ENCODE assay signal across 29 cellular contexts in genomic region chr1:213899413-213899812, GRCh38.
"Had no signal": no experiment of that assay in that cellular context is flagged by ENCODE, and none has a peak within 500 bp of the region (broad histone marks: within the 10 kb centered on the region; RNA-seq: fewer than 3 reads in every experiment).

No MANE protein-coding gene starts in this region.

- H3K4me1 Mint-ChIP-seq: activated CD4-positive, alpha-beta T cell treated with anti-CD3 and anti-CD28 coated beads for 36 hours; activated CD8-positive, alpha-beta memory T cell treated with anti-CD3 and anti-CD28 coated beads, Interleukin-2, amount 10 ng/mL, durations not matched to agents 7 days and 5 days; activated naive CD8-positive, alpha-beta T cell treated with anti-CD3 and anti-CD28 coated beads, Interleukin-2, amount 50 U/mL, for 24 hours; central memory CD8-positive, alpha-beta T cell; naive B cell; stimulated activated naive B cell treated with anti-CD40 and anti-IgM and Interleukin-4, amounts not matched to agents 10 μg/mL and 1 μg/mL and 100 μg/mL, for 72 hours had no signal

- H3K27ac Mint-ChIP-seq: activated CD4-positive, alpha-beta T cell treated with anti-CD3 and anti-CD28 coated beads for 36 hours; activated CD8-positive, alpha-beta memory T cell treated with anti-CD3 and anti-CD28 coated beads, Interleukin-2, amount 10 ng/mL, durations not matched to agents 7 days and 5 days; activated CD8-positive, alpha-beta T cell treated with anti-CD3 and anti-CD28 coated beads, Interleukin-2, amount 10 ng/mL, durations not matched to agents 7 days and 5 days; activated naive CD4-positive, alpha-beta T cell treated with anti-CD3 and anti-CD28 coated beads, Interleukin-2, amount 50 U/mL, for 24 hours; activated naive CD8-positive, alpha-beta T cell treated with anti-CD3 and anti-CD28 coated beads, Interleukin-2, amount 50 U/mL, for 24 hours; activated T-helper 2 cell treated with anti-CD3 and anti-CD28 coated beads, Interferon-gamma antibody, Interleukin-2, Interleukin-4, amounts not matched to agents 10 μg/mL and 5 μg/mL and 100 μg/mL, durations not matched to agents 14 hours and 24 hours and 36 hours; dendritic cell treated with granulocyte-macrophage colony-stimulating factor and Interleukin-4, amounts not matched to agents 40 ng/mL and 50 ng/mL, for 4 days; naive B cell; stimulated activated naive B cell treated with anti-CD40 and anti-IgM and Interleukin-4, amounts not matched to agents 10 μg/mL and 1 μg/mL and 100 μg/mL, for 72 hours; T-helper 2 cell treated with Interferon-gamma antibody and Interleukin-4, amounts not matched to agents 5 μg/mL and 100 μg/mL, for 36 hours had no signal

- H3K9me3 Mint-ChIP-seq: activated naive CD4-positive, alpha-beta T cell treated with anti-CD3 and anti-CD28 coated beads, Interleukin-2, amount 50 U/mL, for 24 hours; activated naive CD8-positive, alpha-beta T cell treated with anti-CD3 and anti-CD28 coated beads, Interleukin-2, amount 50 U/mL, for 24 hours; activated T-helper 2 cell treated with anti-CD3 and anti-CD28 coated beads, Interferon-gamma antibody, Interleukin-2, Interleukin-4, amounts not matched to agents 10 μg/mL and 5 μg/mL and 100 μg/mL, durations not matched to agents 14 hours and 24 hours and 36 hours; dendritic cell treated with granulocyte-macrophage colony-stimulating factor and Interleukin-4, amounts not matched to agents 40 ng/mL and 50 ng/mL, for 4 days; T-helper 2 cell treated with Interferon-gamma antibody and Interleukin-4, amounts not matched to agents 5 μg/mL and 100 μg/mL, for 36 hours had no signal

- ATAC-seq: activated CD4-positive, alpha-beta T cell treated with anti-CD3 and anti-CD28 coated beads for 36 hours; activated CD8-positive, alpha-beta memory T cell treated with anti-CD3 and anti-CD28 coated beads, Interleukin-2, amount 10 ng/mL, durations not matched to agents 7 days and 5 days; activated CD8-positive, alpha-beta T cell treated with anti-CD3 and anti-CD28 coated beads, Interleukin-2, amount 10 ng/mL, durations not matched to agents 7 days and 5 days; activated naive CD8-positive, alpha-beta T cell treated with anti-CD3 and anti-CD28 coated beads, Interleukin-2, amount 50 U/mL, for 24 hours; gastrocnemius medialis; pancreas; stimulated activated naive B cell treated with anti-CD40 and anti-IgM and Interleukin-4, amounts not matched to agents 10 μg/mL and 1 μg/mL and 100 μg/mL, for 72 hours had no signal

- H3K27ac ChIP-seq: breast epithelium, gastrocnemius medialis, pancreas, prostate gland, sigmoid colon, stomach, thyroid gland, upper lobe of left lung, vagina had no signal

- H3K27me3 Mint-ChIP-seq: activated CD4-positive, alpha-beta T cell treated with anti-CD3 and anti-CD28 coated beads for 36 hours; activated CD8-positive, alpha-beta memory T cell treated with anti-CD3 and anti-CD28 coated beads, Interleukin-2, amount 10 ng/mL, durations not matched to agents 7 days and 5 days; activated naive CD4-positive, alpha-beta T cell treated with anti-CD3 and anti-CD28 coated beads, Interleukin-2, amount 50 U/mL, for 24 hours; activated naive CD8-positive, alpha-beta T cell treated with anti-CD3 and anti-CD28 coated beads, Interleukin-2, amount 50 U/mL, for 24 hours; central memory CD8-positive, alpha-beta T cell; dendritic cell treated with granulocyte-macrophage colony-stimulating factor and Interleukin-4, amounts not matched to agents 40 ng/mL and 50 ng/mL, for 4 days had no signal

- DNase-seq: activated CD4-positive, alpha-beta T cell treated with anti-CD3 and anti-CD28 coated beads for 36 hours; activated CD4-positive, CD25-positive, alpha-beta regulatory T cell; activated CD8-positive, alpha-beta memory T cell treated with anti-CD3 and anti-CD28 coated beads, Interleukin-2, amount 10 ng/mL, durations not matched to agents 7 days and 5 days; activated CD8-positive, alpha-beta T cell treated with anti-CD3 and anti-CD28 coated beads, Interleukin-2, amount 10 ng/mL, durations not matched to agents 7 days and 5 days; activated naive CD8-positive, alpha-beta T cell treated with anti-CD3 and anti-CD28 coated beads, Interleukin-2, amount 50 U/mL, for 24 hours; activated T-cell treated with anti-CD3 and anti-CD28 coated beads, Interleukin-2, amount 50 U/mL, for 48 hours; effector CD4-positive, alpha-beta T cell; gastrocnemius medialis; glutamatergic neuron; islet precursor cell; mammary epithelial cell; naive B cell; pancreas; retina; sigmoid colon; small intestine; stimulated activated CD4-positive, alpha-beta T cell treated with anti-CD3 and anti-CD28 coated beads, Interleukin-4, amount 100 ng/mL, for 4 hours; stimulated activated naive B cell treated with anti-CD40 and anti-IgM and Interleukin-4, amounts not matched to agents 10 μg/mL and 1 μg/mL and 100 μg/mL, for 72 hours; stomach; thyroid gland; upper lobe of left lung had no signal

- H3K4me3 Mint-ChIP-seq: activated CD4-positive, alpha-beta T cell treated with anti-CD3 and anti-CD28 coated beads for 36 hours; activated CD8-positive, alpha-beta memory T cell treated with anti-CD3 and anti-CD28 coated beads, Interleukin-2, amount 10 ng/mL, durations not matched to agents 7 days and 5 days; activated CD8-positive, alpha-beta T cell treated with anti-CD3 and anti-CD28 coated beads, Interleukin-2, amount 10 ng/mL, durations not matched to agents 7 days and 5 days; activated naive CD4-positive, alpha-beta T cell treated with anti-CD3 and anti-CD28 coated beads, Interleukin-2, amount 50 U/mL, for 24 hours; activated naive CD8-positive, alpha-beta T cell treated with anti-CD3 and anti-CD28 coated beads, Interleukin-2, amount 50 U/mL, for 24 hours; central memory CD8-positive, alpha-beta T cell; dendritic cell treated with granulocyte-macrophage colony-stimulating factor and Interleukin-4, amounts not matched to agents 40 ng/mL and 50 ng/mL, for 4 days; naive B cell; stimulated activated naive B cell treated with anti-CD40 and anti-IgM and Interleukin-4, amounts not matched to agents 10 μg/mL and 1 μg/mL and 100 μg/mL, for 72 hours; T-helper 2 cell treated with Interferon-gamma antibody and Interleukin-4, amounts not matched to agents 5 μg/mL and 100 μg/mL, for 36 hours had no signal

- H3K36me3 ChIP-seq: breast epithelium, gastrocnemius medialis, pancreas, prostate gland, sigmoid colon, stomach, thyroid gland, upper lobe of left lung, vagina had no signal

- H3K27me3 ChIP-seq: breast epithelium, gastrocnemius medialis, sigmoid colon, stomach, thyroid gland, upper lobe of left lung, vagina had no signal

- H3K9me3 ChIP-seq: breast epithelium, gastrocnemius medialis, pancreas, prostate gland, stomach, thyroid gland, upper lobe of left lung, vagina had no signal

- H3K36me3 Mint-ChIP-seq: activated CD8-positive, alpha-beta memory T cell treated with anti-CD3 and anti-CD28 coated beads, Interleukin-2, amount 10 ng/mL, durations not matched to agents 7 days and 5 days; naive B cell; stimulated activated naive B cell treated with anti-CD40 and anti-IgM and Interleukin-4, amounts not matched to agents 10 μg/mL and 1 μg/mL and 100 μg/mL, for 72 hours had no signal

- H3K4me3 ChIP-seq: breast epithelium, gastrocnemius medialis, pancreas, prostate gland, sigmoid colon, stomach, thyroid gland, upper lobe of left lung, vagina had no signal

- H3K4me1 ChIP-seq: breast epithelium, gastrocnemius medialis, pancreas, prostate gland, sigmoid colon, stomach, thyroid gland, upper lobe of left lung, vagina had no signal
